Comparison of ENCODE assay signal across 1 cellular context in genomic region chr1:3249846-3250501, GRCh38.
TF ChIP-seq lines count a peak whose summit lies in the region.

No MANE protein-coding gene starts in this region.

TF ChIP-seq in HepG2, 621 proteins besides CTCF, POLR2A, EP300 and RAD21 (continued from another document):
- TF ChIP-seq ZNF609 (CRISPR knock-in tag; IDR thresholded peaks at IDR 0.05; ENCODE audit: borderline replicate concordance), result peak; percentile 73; the same call in 1 of the 2 replicates
- TF ChIP-seq, protein P1, sequence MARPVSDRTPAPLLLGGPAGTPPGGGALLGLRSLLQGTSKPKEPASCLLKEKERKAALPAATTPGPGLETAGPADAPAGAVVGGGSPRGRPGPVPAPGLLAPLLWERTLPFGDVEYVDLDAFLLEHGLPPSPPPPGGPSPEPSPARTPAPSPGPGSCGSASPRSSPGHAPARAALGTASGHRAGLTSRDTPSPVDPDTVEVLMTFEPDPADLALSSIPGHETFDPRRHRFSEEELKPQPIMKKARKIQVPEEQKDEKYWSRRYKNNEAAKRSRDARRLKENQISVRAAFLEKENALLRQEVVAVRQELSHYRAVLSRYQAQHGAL (CRISPR knock-in tag; IDR thresholded peaks at IDR 0.05; ENCODE audit: not compliant biosample characterization), result no peak
- TF ChIP-seq ZNF276 (CRISPR knock-in tag; IDR thresholded peaks at IDR 0.05; ENCODE audit: low read depth), result no peak
- peak; percentile 44; the same call in 1 of the 2 replicates for TF ChIP-seq TARDBP (CRISPR knock-in tag; IDR thresholded peaks at IDR 0.05)
- TF ChIP-seq CREB1 (IDR thresholded peaks at IDR 0.05), result no peak
- no peak for TF ChIP-seq CREB1 (CRISPR knock-in tag; IDR thresholded peaks at IDR 0.05)
- no peak for TF ChIP-seq FLYWCH1 (CRISPR knock-in tag; IDR thresholded peaks at IDR 0.05)
- no peak for TF ChIP-seq RBAK (CRISPR knock-in tag; IDR thresholded peaks at IDR 0.05)
- no peak for TF ChIP-seq ZNF281 (CRISPR knock-in tag; IDR thresholded peaks at IDR 0.05; ENCODE audit: borderline replicate concordance)
- no peak for TF ChIP-seq SRSF9 (IDR thresholded peaks at IDR 0.05; ENCODE audit: borderline replicate concordance, insufficient read depth, low read depth, low read length, poor library complexity, severe bottlenecking)
- no peak for TF ChIP-seq SOX5 (CRISPR knock-in tag; IDR thresholded peaks at IDR 0.05; ENCODE audit: borderline replicate concordance)
- TF ChIP-seq KLF6 (CRISPR knock-in tag; IDR thresholded peaks at IDR 0.05), result no peak
- no peak for TF ChIP-seq CC2D1A (CRISPR knock-in tag; IDR thresholded peaks at IDR 0.05)
- TF ChIP-seq ZNF543 (CRISPR knock-in tag; IDR thresholded peaks at IDR 0.05), result no peak
- TF ChIP-seq SMAD9 (CRISPR knock-in tag; IDR thresholded peaks at IDR 0.05), result no peak
- peak; percentile 63 for TF ChIP-seq GATAD2A (CRISPR knock-in tag; IDR thresholded peaks at IDR 0.05)
- no peak for TF ChIP-seq ZNF879 (CRISPR knock-in tag; IDR thresholded peaks at IDR 0.05)
- no peak for TF ChIP-seq KDM5A (IDR thresholded peaks at IDR 0.05; ENCODE audit: borderline replicate concordance, low read length)
- peak; percentile 40; the same call in 1 of the 2 replicates for TF ChIP-seq ZSCAN25 (CRISPR knock-in tag; IDR thresholded peaks at IDR 0.05)
- TF ChIP-seq ZNF124 (CRISPR knock-in tag; IDR thresholded peaks at IDR 0.05), result no peak
- no peak for TF ChIP-seq ZBTB1 (CRISPR knock-in tag; IDR thresholded peaks at IDR 0.05; ENCODE audit: borderline replicate concordance)
- no peak for TF ChIP-seq SP2 (CRISPR knock-in tag; IDR thresholded peaks at IDR 0.05)
- TF ChIP-seq MXD4 (CRISPR knock-in tag; IDR thresholded peaks at IDR 0.05), result no peak
- no peak for TF ChIP-seq ZNF264 (CRISPR knock-in tag; IDR thresholded peaks at IDR 0.05)
- TF ChIP-seq ZNF121 (CRISPR knock-in tag; IDR thresholded peaks at IDR 0.05), result no peak
- no peak for TF ChIP-seq IKZF5 (CRISPR knock-in tag; IDR thresholded peaks at IDR 0.05)
- peak; percentile 48; the same call in 1 of the 2 replicates for TF ChIP-seq GABPB1 (CRISPR knock-in tag; IDR thresholded peaks at IDR 0.05)
- peak; percentile 21 for TF ChIP-seq ZNF574 (CRISPR knock-in tag; IDR thresholded peaks at IDR 0.05)
- no peak for TF ChIP-seq STAG1 (CRISPR knock-in tag; IDR thresholded peaks at IDR 0.05)
